In the genomic region with DNA sequence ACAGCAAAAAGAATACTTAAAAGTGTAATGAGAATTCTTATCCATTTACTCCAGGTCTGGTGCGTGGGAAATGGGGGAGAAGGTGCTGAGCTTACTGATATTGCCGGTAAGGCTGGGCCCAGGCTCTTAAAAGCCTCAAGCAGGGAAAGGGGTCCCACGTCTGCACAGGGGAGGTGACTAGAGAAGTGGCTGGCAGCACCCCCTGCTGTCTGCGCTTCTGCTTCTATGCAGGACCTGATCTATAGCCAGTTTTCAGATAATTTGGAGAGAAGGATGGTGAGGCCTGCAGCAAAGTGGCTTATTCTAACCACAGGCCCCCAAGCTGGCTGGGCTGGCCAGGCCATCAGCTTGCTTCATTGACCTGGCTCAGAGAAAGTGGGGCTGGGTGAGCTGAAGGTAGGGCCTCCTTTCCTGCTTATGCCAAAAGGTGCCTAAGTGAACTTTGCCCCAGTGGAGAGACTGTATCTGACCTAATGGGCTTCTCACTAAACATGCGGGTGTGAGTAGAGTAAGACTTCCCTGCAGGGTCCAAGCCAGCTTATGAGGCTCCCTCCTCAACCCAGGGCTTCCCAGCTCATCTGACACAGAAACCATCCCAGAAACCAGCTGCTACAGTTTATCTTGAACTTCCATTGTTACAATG, we compare ENCODE assay signal across 11 cellular contexts. TPM values are rescaled to one million over a fixed set of nuclear protein-coding genes. Genes with fewer than 3 reads are reported as not detected.
A peak's percentile ranks its signal among the peaks of the same experiment; 100 is the strongest.
DNase-seq lines count a peak whose midpoint lies in the region; ATAC-seq and TF ChIP-seq lines count a peak whose summit lies in the region.
"Had no signal": no experiment of that assay in that cellular context is flagged by ENCODE, and none has a peak within 500 bp of the region (broad histone marks: within the 10 kb centered on the region; RNA-seq: fewer than 3 reads in every experiment).

No MANE protein-coding gene starts in this region.

- no peak overlapping the region for H3K4me3 ChIP-seq in brain microvascular endothelial cell (ENCODE audit: low read depth, low read length)

- POLR2A ChIA-PET in T-cell (lab: Charles Lee), result no interaction called here

- no peaks in the 10 kb centered on the region for H3K36me3 Mint-ChIP-seq in T-cell

- no peaks in the 10 kb centered on the region for H3K9me3 Mint-ChIP-seq in T-cell

- no peak overlapping the region for H3K27ac Mint-ChIP-seq in T-cell

- CTCF ChIA-PET in T-cell (lab: Charles Lee), result interaction anchor here (0.7 to 1.5 kb wide), 4 partner anchors 30 to 210 kb away, joined by 3 to 8 read pairs (median 4); a partner anchor contains a TSS

- peaks cover 0 to 3% of the 10 kb centered on the region in 2 donors for H3K27me3 Mint-ChIP-seq in T-cell

- peak; percentile 55 to 72 (median 64) for ATAC-seq in T-cell (replicated peaks in 1 of 4)

- H3K27me3 ChIP-seq in brain microvascular endothelial cell (replicated peaks), result no peaks in the 10 kb centered on the region

- H3K27ac ChIP-seq in brain microvascular endothelial cell (no peak overlapping the region), substantia nigra (ENCODE audit: low read depth, low read length, poor library complexity, severe bottlenecking) (no peak overlapping the region)

- peaks cover 6 to 10% (median 9%) of the 10 kb centered on the region in 3 donors for H3K4me1 Mint-ChIP-seq in T-cell

- in situ Hi-C loops in brain microvascular endothelial cell (cut with HindIII; ENCODE audit: low pct_ligation_motif_present, low sequenced_read_pairs) (no loop called here), GM13976 (cut with MboI; ENCODE audit: low sequenced_read_pairs, unreplicated experiment) (no loop called here)

- TF ChIP-seq CTCF in GM12872 (IDR thresholded peaks at IDR 0.05; ENCODE audit: insufficient read depth, low read depth, low read length), result peak; percentile 34; the same call in 2 of the 3 replicates
- TF ChIP-seq CTCF in brain microvascular endothelial cell (IDR thresholded peaks at IDR 0.05; ENCODE audit: low read depth, low read length, missing control alignments), result peak; percentile 2
- no peak for TF ChIP-seq CTCF in GM13976 (IDR thresholded peaks at IDR 0.05; ENCODE audit: borderline replicate concordance, control extremely low read depth, extremely low read depth, insufficient read depth, missing control alignments)

- no peaks in the 10 kb centered on the region for H3K36me3 ChIP-seq in brain microvascular endothelial cell (replicated peaks)

- H3K4me3 Mint-ChIP-seq in T-cell, result no peak overlapping the region

- peak in 30 of 34 experiments; percentile 2 to 49 (median 22) for DNase-seq in T-cell
- DNase-seq in brain microvascular endothelial cell, result no peak
- peak; percentile 31 for DNase-seq in stimulated activated CD4-positive, alpha-beta T cell treated with anti-CD3 and anti-CD28 coated beads, Interleukin-15, amount 100 ng/mL, for 24 hours
- DNase-seq in NCI-H146 (lab: John Stamatoyannopoulos, UW), result no peak
- DNase-seq in SKM-1 treated with dmso at 0.1 percent for 144 hours (lab: John Stamatoyannopoulos, UW; ENCODE audit: unreplicated experiment), result no peak
- DNase-seq in substantia nigra (lab: John Stamatoyannopoulos, UW), result no peak
- DNase-seq in GM13976 (ENCODE audit: low spot score), result no peak
- DNase-seq: DMS79, kidney, SW 1271 had no signal

RNA-seq across cellular contexts. Expression of a gene that starts 30.9 kb away (rescaled TPM):
- total RNA-seq in T-cell, result 10 to 100 TPM; 28.7 to 41.4 (median 35.3) TPM

Comparison
In these comparisons a context has a peak if more than half of its experiments do, and no peak if none do; other contexts are left out.
1. DNase-seq: peak in T-cell (30 of 34) and stimulated activated CD4-positive, alpha-beta T cell treated with anti-CD3 and anti-CD28 coated beads, Interleukin-15, amount 100 ng/mL, for 24 hours (single experiment); none in brain microvascular endothelial cell (single experiment), NCI-H146 (single experiment), SKM-1 treated with dmso at 0.1 percent for 144 hours (single experiment), substantia nigra (0 of 49) and GM13976 (single experiment).